ENCODE assay signal across 28 cellular contexts in genomic region chr3:113148814-113149213, GRCh38.
A peak's percentile ranks its signal among the peaks of the same experiment; 100 is the strongest.
DNase-seq lines count a peak whose midpoint lies in the region; ATAC-seq, FAIRE-seq and TF ChIP-seq lines count a peak whose summit lies in the region.
"Had no signal": no experiment of that assay in that cellular context is flagged by ENCODE, and none has a peak within 500 bp of the region (broad histone marks: within the 10 kb centered on the region; RNA-seq: fewer than 3 reads in every experiment).

No MANE protein-coding gene starts in this region.

- peaks cover 16% of the 10 kb centered on the region for H3K4me1 ChIP-seq in keratinocyte (ENCODE audit: control insufficient read depth, extremely low read depth, insufficient read depth, low read length)
- H3K4me1 ChIP-seq in rectal smooth muscle tissue (ENCODE audit: control insufficient read depth, insufficient read depth, low read length) = peaks cover 65% of the 10 kb centered on the region
- H3K4me1 ChIP-seq: Caco-2, lower lobe of right lung, SJSA1 had no signal

- H3K4me3 ChIP-seq in keratinocyte (ENCODE audit: control insufficient read depth in 2 of 3, extremely low read depth in 1 of 3, insufficient read depth in 2 of 3, low read depth in 1 of 3, low read length in 3 of 3) (no peak overlapping the region), rectal smooth muscle tissue (ENCODE audit: low read length) (no peak overlapping the region)
- H3K4me3 ChIP-seq: BLaER1 treated with 17β-estradiol and CSF1 and Interleukin-3, amounts not matched to agents 10 nM and 100 nM; gastrocnemius medialis; GM12878; lower lobe of right lung; SJSA1; spleen; testis had no signal

- no peaks in the 10 kb centered on the region for H3K9me1 ChIP-seq in keratinocyte (ENCODE audit: control insufficient read depth, extremely low read depth, insufficient read depth, low read length)

- DNase-seq in NCI-H69 (lab: John Stamatoyannopoulos, UW) (peak; percentile 83), keratinocyte (ENCODE audit: low read depth, low spot score) (no peak), kidney glomerular epithelial cell (lab: John Stamatoyannopoulos, UW) (no peak), NCI-H510A treated with DMSO at 0.1 percent for 48 hours (lab: John Stamatoyannopoulos, UW) (no peak), NCI-H187 (lab: John Stamatoyannopoulos, UW) (no peak)
- DNase-seq: activated gamma-delta T cell treated with Interleukin-2 at 50 U/mL for 16 hours; brain microvascular endothelial cell; effector memory CD4-positive, alpha-beta T cell; gastrocnemius medialis; GOT3; lower lobe of right lung; MV-4-11; NCI-H187 treated with DMSO at 0.1 percent for 48 hours; spleen; stimulated activated CD4-positive, alpha-beta T cell treated with anti-CD3 and anti-CD28 coated beads, Interleukin-4, amount 100 ng/mL, for 1 hour had no signal

- TF ChIP-seq CTCF in C4-2B (conservative IDR thresholded peaks at IDR 0.05) (no peak), keratinocyte (optimal IDR thresholded peaks at IDR 0.05 in 1 of 3, IDR thresholded peaks at IDR 0.05 in 1 of 3, conservative IDR thresholded peaks at IDR 0.05 in 1 of 3; ENCODE audit: extremely low read depth in 1 of 3, insufficient read depth in 2 of 3, low read length in 3 of 3) (no peak)

- no peaks in the 10 kb centered on the region for H3K9me3 ChIP-seq in keratinocyte (ENCODE audit: control insufficient read depth, low read depth, low read length)
- H3K9me3 ChIP-seq: BLaER1 treated with 17β-estradiol and CSF1 and Interleukin-3, amounts not matched to agents 10 nM and 100 nM; Caco-2; gastrocnemius medialis; lower lobe of right lung; neutrophil; SJSA1; spleen; testis had no signal

- H3K27ac ChIP-seq in C4-2B = peak overlapping the region; percentile 48
- H3K27ac ChIP-seq in keratinocyte (ENCODE audit: control insufficient read depth, insufficient read depth, low read length) = no peak overlapping the region
- peak overlapping the region; percentile 91 for H3K27ac ChIP-seq in rectal smooth muscle tissue (ENCODE audit: low read depth, low read length)
- H3K27ac ChIP-seq: BLaER1 treated with 17β-estradiol and CSF1 and Interleukin-3, amounts not matched to agents 10 nM and 100 nM; brain microvascular endothelial cell; lower lobe of right lung; neutrophil; SJSA1 had no signal

- no peaks in the 10 kb centered on the region for H3K79me2 ChIP-seq in keratinocyte (ENCODE audit: control insufficient read depth, insufficient read depth, low read length)

- no peaks in the 10 kb centered on the region for H3K27me3 ChIP-seq in keratinocyte (ENCODE audit: control insufficient read depth, extremely low read depth, insufficient read depth, low read length)
- H3K27me3 ChIP-seq in rectal smooth muscle tissue (ENCODE audit: control insufficient read depth, insufficient read depth, low read length) = no peaks in the 10 kb centered on the region
- H3K27me3 ChIP-seq: BLaER1 treated with 17β-estradiol and CSF1 and Interleukin-3, amounts not matched to agents 10 nM and 100 nM; brain microvascular endothelial cell; gastrocnemius medialis; neutrophil; SJSA1; spleen; testis had no signal

- H3K4me2 ChIP-seq in keratinocyte (ENCODE audit: control insufficient read depth, extremely low read depth, insufficient read depth, low read depth, low read length) = peak overlapping the region; percentile 63
- H3K4me2 ChIP-seq: BLaER1 treated with 17β-estradiol and CSF1 and Interleukin-3, amounts not matched to agents 10 nM and 100 nM had no signal

- dilution Hi-C loops in keratinocyte (cut with MboI; ENCODE audit: extremely low pct_ligation_motif_present, low sequenced_read_pairs) = no loop called here

- peak overlapping the region; percentile 35 for H2AFZ ChIP-seq in keratinocyte (ENCODE audit: control insufficient read depth, low read length)

- H3K36me3 ChIP-seq in keratinocyte (ENCODE audit: control insufficient read depth in 2 of 2, extremely low read depth in 1 of 2, insufficient read depth in 2 of 2, low read length in 2 of 2) (no peaks in the 10 kb centered on the region), rectal smooth muscle tissue (ENCODE audit: control insufficient read depth, insufficient read depth, low read length) (no peaks in the 10 kb centered on the region)
- H3K36me3 ChIP-seq: BLaER1 treated with 17β-estradiol and CSF1 and Interleukin-3, amounts not matched to agents 10 nM and 100 nM; brain microvascular endothelial cell; gastrocnemius medialis; lower lobe of right lung; neutrophil; SJSA1; spleen had no signal

- ATAC-seq in HG03432 (IDR thresholded peaks at IDR 0.05; ENCODE audit: unreplicated experiment) = no peak
- ATAC-seq: gastrocnemius medialis; GM12878; stimulated activated memory B cell treated with anti-CD40 and anti-IgM and Interleukin-4, amounts not matched to agents 10 μg/mL and 1 μg/mL and 100 μg/mL, for 72 hours had no signal

- no peak for FAIRE-seq in keratinocyte (lab: Jason Lieb, UNC)
- FAIRE-seq: colon, GM12878, islet of Langerhans, RCC 7860 had no signal

- no peaks in the 10 kb centered on the region for H4K20me1 ChIP-seq in keratinocyte (ENCODE audit: control insufficient read depth, extremely low read depth, insufficient read depth, low read length)
- H4K20me1 ChIP-seq: BLaER1 treated with 17β-estradiol and CSF1 and Interleukin-3, amounts not matched to agents 10 nM and 100 nM had no signal

- H3K9ac ChIP-seq in keratinocyte (ENCODE audit: control insufficient read depth, extremely low read depth, insufficient read depth, low read length) (no peak overlapping the region), rectal smooth muscle tissue (ENCODE audit: low read length) (no peak overlapping the region)
- H3K9ac ChIP-seq: BLaER1 treated with 17β-estradiol and CSF1 and Interleukin-3, amounts not matched to agents 10 nM and 100 nM had no signal
